15 cellular contexts compared by ENCODE assay signal in genomic region chr14:22515961-22516360, GRCh38.
DNase-seq lines count a peak whose midpoint lies in the region; ATAC-seq, FAIRE-seq and TF ChIP-seq lines count a peak whose summit lies in the region.
"Had no signal": no experiment of that assay in that cellular context is flagged by ENCODE, and none has a peak within 500 bp of the region (broad histone marks: within the 10 kb centered on the region; RNA-seq: fewer than 3 reads in every experiment).

No MANE protein-coding gene starts in this region.

- no peak for ATAC-seq in CD4-positive, alpha-beta T cell (ENCODE audit: poor library complexity)
- no peak for ATAC-seq in activated naive CD8-positive, alpha-beta T cell treated with anti-CD3 and anti-CD28 coated beads, Interleukin-2, amount 50 U/mL, for 24 hours
- ATAC-seq: SK-N-SH treated with all-trans-retinoic acid at 6 μM for 48 hours had no signal

- H3K27ac ChIP-seq in CD4-positive, alpha-beta T cell (ENCODE audit: low read depth, low read length), result peak overlapping the region; percentile 99
- H3K27ac ChIP-seq in colonic mucosa (no peak overlapping the region), brain microvascular endothelial cell (no peak overlapping the region)

- H3K36me3 ChIP-seq in colonic mucosa (no peaks in the 10 kb centered on the region), brain microvascular endothelial cell (replicated peaks) (no peaks in the 10 kb centered on the region)
- H3K36me3 ChIP-seq: adrenal gland had no signal

- POLR2A ChIA-PET in CD4-positive, alpha-beta T cell (lab: Charles Lee), result interaction anchor here (1.0 to 29.1 kb wide), 7 partner anchors 14 to 598 kb away, joined by 3 to 613 read pairs (median 15); no protein-coding TSS in a partner anchor

- peak; percentile 76 for FAIRE-seq in GM19239 (lab: Jason Lieb, UNC)

- intact Hi-C loops in CD4-positive, alpha-beta T cell (cut with DNase I, micrococcal nuclease), result loop anchor here in 1 of 2 experiments (5.0 kb wide), 1 partner anchor 36 kb away; no protein-coding TSS in a partner anchor
- intact Hi-C loops in colonic mucosa (cut with DNase I), result no loop called here

- no peaks in the 10 kb centered on the region for H3K27me3 Mint-ChIP-seq in CD4-positive, alpha-beta T cell
- H3K27me3 Mint-ChIP-seq in activated naive CD8-positive, alpha-beta T cell treated with anti-CD3 and anti-CD28 coated beads, Interleukin-2, amount 50 U/mL, for 24 hours, result no peaks in the 10 kb centered on the region
- no peaks in the 10 kb centered on the region for H3K27me3 Mint-ChIP-seq in osteocyte (ENCODE audit: unreplicated experiment)
- H3K27me3 Mint-ChIP-seq: stimulated activated naive B cell treated with anti-CD40 and anti-IgM and Interleukin-4, amounts not matched to agents 10 μg/mL and 1 μg/mL and 100 μg/mL, for 72 hours had no signal

- H3K9me3 ChIP-seq in CD4-positive, alpha-beta T cell (ENCODE audit: control insufficient read depth, low read length), result no peaks in the 10 kb centered on the region
- H3K9me3 ChIP-seq in colonic mucosa, result no peaks in the 10 kb centered on the region
- H3K9me3 ChIP-seq: adrenal gland had no signal

- in situ Hi-C loops in brain microvascular endothelial cell (cut with HindIII; ENCODE audit: low pct_ligation_motif_present, low sequenced_read_pairs), result no loop called here

- H3K4me1 ChIP-seq in colonic mucosa, result no peaks in the 10 kb centered on the region

- H3K27ac Mint-ChIP-seq in CD4-positive, alpha-beta T cell, result peak overlapping the region; percentile 93
- peak overlapping the region; percentile 99 for H3K27ac Mint-ChIP-seq in activated naive CD8-positive, alpha-beta T cell treated with anti-CD3 and anti-CD28 coated beads, Interleukin-2, amount 50 U/mL, for 24 hours
- peak overlapping the region; percentile 77 for H3K27ac Mint-ChIP-seq in osteocyte (ENCODE audit: unreplicated experiment)
- H3K27ac Mint-ChIP-seq: dendritic cell treated with granulocyte-macrophage colony-stimulating factor and Interleukin-4, amounts not matched to agents 40 ng/mL and 50 ng/mL, for 4 days; H9 had no signal

- peak overlapping the region; percentile 86 for H3K4me3 Mint-ChIP-seq in CD4-positive, alpha-beta T cell
- peak overlapping the region; percentile 86 for H3K4me3 Mint-ChIP-seq in activated naive CD8-positive, alpha-beta T cell treated with anti-CD3 and anti-CD28 coated beads, Interleukin-2, amount 50 U/mL, for 24 hours
- no peak overlapping the region for H3K4me3 Mint-ChIP-seq in osteocyte (ENCODE audit: unreplicated experiment)
- H3K4me3 Mint-ChIP-seq: dendritic cell treated with granulocyte-macrophage colony-stimulating factor and Interleukin-4, amounts not matched to agents 40 ng/mL and 50 ng/mL, for 4 days; H9 had no signal

- TF ChIP-seq CTCF in CD4-positive, alpha-beta T cell (IDR thresholded peaks at IDR 0.05), result no peak
- TF ChIP-seq CTCF in osteocyte (IDR thresholded peaks at IDR 0.05) (no peak), colonic mucosa (IDR thresholded peaks at IDR 0.05) (no peak), brain microvascular endothelial cell (IDR thresholded peaks at IDR 0.05; ENCODE audit: low read depth, low read length, missing control alignments) (no peak)

- H3K4me1 Mint-ChIP-seq in CD4-positive, alpha-beta T cell (ENCODE audit: low read depth), result peaks cover 95% of the 10 kb centered on the region
- H3K4me1 Mint-ChIP-seq in activated naive CD8-positive, alpha-beta T cell treated with anti-CD3 and anti-CD28 coated beads, Interleukin-2, amount 50 U/mL, for 24 hours, result peaks cover 91% of the 10 kb centered on the region
- peaks cover 47% of the 10 kb centered on the region for H3K4me1 Mint-ChIP-seq in osteocyte (ENCODE audit: unreplicated experiment)

- H3K9ac ChIP-seq in colonic mucosa (ENCODE audit: low read depth in 2 of 2, low read length in 2 of 2), result no peak overlapping the region

- CTCF ChIA-PET in CD4-positive, alpha-beta T cell (lab: Charles Lee), result interaction anchor here (0.8 to 3.0 kb wide), 3 partner anchors 15 to 54 kb away, joined by 3 to 9 read pairs (median 3); no protein-coding TSS in a partner anchor

- no peaks in the 10 kb centered on the region for H3K9me3 Mint-ChIP-seq in CD4-positive, alpha-beta T cell
- H3K9me3 Mint-ChIP-seq in activated naive CD8-positive, alpha-beta T cell treated with anti-CD3 and anti-CD28 coated beads, Interleukin-2, amount 50 U/mL, for 24 hours, result no peaks in the 10 kb centered on the region
- no peaks in the 10 kb centered on the region for H3K9me3 Mint-ChIP-seq in osteocyte (ENCODE audit: unreplicated experiment)
- H3K9me3 Mint-ChIP-seq: dendritic cell treated with granulocyte-macrophage colony-stimulating factor and Interleukin-4, amounts not matched to agents 40 ng/mL and 50 ng/mL, for 4 days; H9; stimulated activated naive B cell treated with anti-CD40 and anti-IgM and Interleukin-4, amounts not matched to agents 10 μg/mL and 1 μg/mL and 100 μg/mL, for 72 hours had no signal

- no peak overlapping the region for H3K4me3 ChIP-seq in colonic mucosa
- H3K4me3 ChIP-seq in brain microvascular endothelial cell (ENCODE audit: low read depth, low read length), result no peak overlapping the region
- H3K4me3 ChIP-seq: adrenal gland had no signal

- no peaks in the 10 kb centered on the region for H3K27me3 ChIP-seq in CD4-positive, alpha-beta T cell (ENCODE audit: control insufficient read depth, insufficient read depth, low read length)
- H3K27me3 ChIP-seq in colonic mucosa (no peaks in the 10 kb centered on the region), brain microvascular endothelial cell (replicated peaks) (no peaks in the 10 kb centered on the region)
- H3K27me3 ChIP-seq: adrenal gland had no signal

- no peak for DNase-seq in CD4-positive, alpha-beta T cell
- DNase-seq in GM19239 (ENCODE audit: insufficient read length, low spot score) (no peak), osteocyte (ENCODE audit: extremely low spot score, unreplicated experiment) (no peak), colonic mucosa (no peak), D341Med (ENCODE audit: low spot score) (no peak), brain microvascular endothelial cell (no peak)
- DNase-seq in activated naive CD8-positive, alpha-beta T cell treated with anti-CD3 and anti-CD28 coated beads, Interleukin-2, amount 50 U/mL, for 24 hours, result no peak
- DNase-seq: adrenal gland; H9; Kasumi-1; mesendoderm; NCI-H2029; stimulated activated naive B cell treated with anti-CD40 and anti-IgM and Interleukin-4, amounts not matched to agents 10 μg/mL and 1 μg/mL and 100 μg/mL, for 72 hours had no signal

- H3K36me3 Mint-ChIP-seq in CD4-positive, alpha-beta T cell (ENCODE audit: low read depth), result peaks cover 94% of the 10 kb centered on the region
- H3K36me3 Mint-ChIP-seq in activated naive CD8-positive, alpha-beta T cell treated with anti-CD3 and anti-CD28 coated beads, Interleukin-2, amount 50 U/mL, for 24 hours (ENCODE audit: low read depth), result peaks cover 89% of the 10 kb centered on the region
- no peaks in the 10 kb centered on the region for H3K36me3 Mint-ChIP-seq in osteocyte (ENCODE audit: unreplicated experiment)
